1 cellular context compared by ENCODE assay signal in the genomic region with DNA sequence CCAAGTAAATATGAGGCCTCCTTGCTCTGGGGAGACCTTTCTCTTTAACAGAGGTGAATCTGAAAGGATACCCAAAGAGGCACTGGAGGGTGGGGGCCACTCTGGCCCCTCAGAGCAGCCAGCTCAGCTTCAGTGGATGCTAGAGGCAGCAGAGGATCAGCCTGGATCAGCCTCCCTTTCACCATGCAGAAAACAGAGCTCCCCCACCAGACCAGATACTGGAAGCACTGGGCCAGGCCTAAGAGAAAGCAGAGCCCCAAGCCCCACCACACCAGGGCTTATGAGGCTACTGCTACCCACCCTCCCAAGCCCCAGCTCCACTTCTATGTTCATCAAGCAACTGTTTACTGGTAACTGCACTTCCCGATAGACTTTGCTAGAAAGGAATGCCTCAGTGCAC.
TF ChIP-seq lines count a peak whose summit lies in the region.

No MANE protein-coding gene starts in this region.

TF ChIP-seq in H1, 55 proteins besides CTCF, POLR2A, EP300 and RAD21:
- TF ChIP-seq BACH1 (IDR thresholded peaks at IDR 0.05; ENCODE audit: low read length), result no peak
- TF ChIP-seq TAF1 (IDR thresholded peaks at IDR 0.05; ENCODE audit: low read depth, low read length), result no peak
